Comparison of ENCODE assay signal across 30 cellular contexts in genomic region chr3:149061776-149062175, GRCh38.
"Had no signal": no experiment of that assay in that cellular context is flagged by ENCODE, and none has a peak within 500 bp of the region (broad histone marks: within the 10 kb centered on the region; RNA-seq: fewer than 3 reads in every experiment).

No MANE protein-coding gene starts in this region.

- H3K4me3 ChIP-seq: body of pancreas, breast epithelium had no signal

- H3K9me3 ChIP-seq: body of pancreas, breast epithelium had no signal

- H3K36me3 ChIP-seq: breast epithelium had no signal

- H3K4me1 ChIP-seq: body of pancreas, breast epithelium had no signal

- H3K27me3 ChIP-seq: body of pancreas, brain microvascular endothelial cell, breast epithelium had no signal

- DNase-seq: activated B cell treated with CpG ODN at 0.5 μM for 24 hours; activated CD4-positive, alpha-beta memory T cell treated with anti-CD3 and anti-CD28 coated beads, Interleukin-2, amount 10 ng/mL, durations not matched to agents 7 days and 5 days; activated CD4-positive, alpha-beta T cell treated with anti-CD3 and anti-CD28 coated beads for 4 hours; activated CD4-positive, alpha-beta T cell treated with anti-CD3 and anti-CD28 coated beads, Interleukin-2, amount 10 ng/mL, durations not matched to agents 7 days and 5 days; activated CD4-positive, alpha-beta T cell treated with anti-CD3 and anti-CD28 coated beads, Interleukin-2, amount 50 U/mL, for 48 hours; activated CD4-positive, CD25-positive, alpha-beta regulatory T cell treated with anti-CD3 and anti-CD28 coated beads, Interleukin-2, amount 50 U/mL, for 72 hours; activated CD8-positive, alpha-beta memory T cell treated with anti-CD3 and anti-CD28 coated beads for 24 hours; activated CD8-positive, alpha-beta memory T cell treated with anti-CD3 and anti-CD28 coated beads, Interleukin-2, amount 10 ng/mL, durations not matched to agents 7 days and 5 days; activated CD8-positive, alpha-beta memory T cell treated with anti-CD3 and anti-CD28 coated beads, Interleukin-2, amount 50 U/mL, for 48 hours; activated CD8-positive, alpha-beta T cell treated with anti-CD3 and anti-CD28 coated beads, Interleukin-2, amount 10 ng/mL, durations not matched to agents 7 days and 5 days; activated effector memory CD4-positive, alpha-beta T cell treated with Interleukin-2 at 50 U/mL for 16 hours; activated gamma-delta T cell; activated naive CD4-positive, alpha-beta T cell treated with anti-CD3 and anti-CD28 coated beads, Interleukin-2, amount 10 ng/mL, durations not matched to agents 7 days and 5 days; activated naive CD4-positive, alpha-beta T cell treated with Interleukin-2 at 50 U/mL for 16 hours; activated naive CD8-positive, alpha-beta T cell treated with anti-CD3 and anti-CD28 coated beads, Interleukin-2, amount 10 ng/mL, durations not matched to agents 7 days and 5 days; activated naive CD8-positive, alpha-beta T cell treated with anti-CD3 and anti-CD28 coated beads, Interleukin-2, amount 50 U/mL, for 24 hours; activated T-cell treated with anti-CD3 and anti-CD28 coated beads, Interleukin-2, amount 50 U/mL, for 24 hours; activated T-cell treated with anti-CD3 and anti-CD28 coated beads, Interleukin-2, amount 50 U/mL, for 48 hours; amniotic stem cell; aorta; body of pancreas; brain microvascular endothelial cell; central memory CD4-positive, alpha-beta T cell; T-cell; T-helper 17 cell; T1000 had no signal

- H3K27ac ChIP-seq: body of pancreas, brain microvascular endothelial cell, breast epithelium, VCaP had no signal

- ATAC-seq: activated CD8-positive, alpha-beta memory T cell treated with anti-CD3 and anti-CD28 coated beads, Interleukin-2, amount 10 ng/mL, durations not matched to agents 7 days and 5 days; activated CD8-positive, alpha-beta T cell treated with anti-CD3 and anti-CD28 coated beads, Interleukin-2, amount 10 ng/mL, durations not matched to agents 7 days and 5 days; activated naive CD8-positive, alpha-beta T cell treated with anti-CD3 and anti-CD28 coated beads, Interleukin-2, amount 50 U/mL, for 24 hours; body of pancreas; T-cell; T-helper 17 cell had no signal

- FAIRE-seq: astrocyte, TTC549 had no signal
